8 cellular contexts compared by ENCODE assay signal in genomic region chr1:185555743-185556142, GRCh38.
"Had no signal": no experiment of that assay in that cellular context is flagged by ENCODE, and none has a peak within 500 bp of the region (broad histone marks: within the 10 kb centered on the region; RNA-seq: fewer than 3 reads in every experiment).

No MANE protein-coding gene starts in this region.

- H3K9ac ChIP-seq: GM23248 had no signal

- DNase-seq: GOT3, H7, HFFc6, IMR-90 had no signal

- H3K9me3 ChIP-seq: HAP-1 had no signal

- H3K36me3 ChIP-seq: HAP-1 had no signal

- H2AFZ ChIP-seq: GM23248 had no signal

- ATAC-seq: HCT116, K562 had no signal

- H3K27ac Mint-ChIP-seq: HFFc6 had no signal

- H3K9me3 Mint-ChIP-seq: HFFc6 had no signal

- H3K4me3 ChIP-seq: GM23248, HAP-1, K562 had no signal

- H3K4me3 Mint-ChIP-seq: HFFc6 had no signal

- H3K27ac ChIP-seq: GM23248 had no signal
